ENCODE assay signal across 8 cellular contexts in the genomic region with DNA sequence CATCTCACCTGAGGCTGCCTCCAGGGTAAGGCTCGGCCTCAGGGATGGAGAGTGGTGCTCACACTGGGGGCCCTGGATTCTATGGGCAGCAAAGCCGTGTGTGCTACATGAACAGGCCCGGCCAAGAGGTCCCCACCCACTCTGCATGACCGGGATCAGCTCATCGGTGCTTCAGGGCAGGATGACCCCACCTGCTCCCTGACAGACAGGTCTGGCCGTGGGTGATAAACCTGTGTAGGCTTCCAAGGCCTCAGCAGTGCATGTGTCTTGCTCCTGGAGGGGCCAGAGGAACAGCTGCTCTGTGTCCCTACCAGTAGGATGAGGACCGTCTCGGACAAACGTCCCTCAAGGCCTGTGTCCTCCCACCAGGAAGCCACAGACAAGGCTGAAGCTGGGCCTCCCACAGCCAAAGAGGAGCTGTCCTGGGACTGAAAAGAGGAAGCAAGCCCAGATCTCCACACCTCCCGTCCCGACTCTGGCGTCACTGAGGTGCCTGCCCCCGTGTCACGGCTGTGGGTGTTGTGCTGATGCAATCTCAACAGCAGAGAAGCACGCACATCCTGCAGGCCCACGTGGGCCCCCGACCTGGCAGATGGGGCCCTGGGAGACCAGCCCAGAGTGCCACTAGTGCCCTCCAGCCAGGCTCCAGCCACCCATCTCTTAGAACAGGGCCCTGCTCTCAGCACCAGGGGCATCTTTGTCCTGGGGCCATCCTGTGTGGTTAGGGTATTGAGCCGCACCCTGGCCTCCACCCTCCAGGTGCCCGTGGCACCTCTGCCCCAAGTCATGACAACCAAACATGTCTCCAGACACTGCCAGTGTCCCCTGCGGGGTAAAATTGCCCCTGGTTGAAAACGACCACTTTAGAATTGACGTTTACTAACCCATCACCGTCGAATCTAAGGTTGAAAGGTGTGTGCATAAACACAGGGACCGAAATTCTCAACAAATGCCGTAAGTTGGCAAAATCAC.
A peak's percentile ranks its signal among the peaks of the same experiment; 100 is the strongest.
DNase-seq lines count a peak whose midpoint lies in the region; ATAC-seq and TF ChIP-seq lines count a peak whose summit lies in the region.
"Not testable (repeated sequence)": the region's sequence is repeated elsewhere in the genome, so short reads cannot be mapped to it uniquely, and the experiment has no call there.

No MANE protein-coding gene starts in this region.

- H3K4me3 ChIP-seq in lung = not testable (repeated sequence)

- not testable (repeated sequence) for TF ChIP-seq CTCF in lung (IDR thresholded peaks at IDR 0.05; ENCODE audit: control extremely low read depth, extremely low read depth)

- 55 to 61% methylated on average over 19 to 25 of the region's 26 CpGs for WGBS in lung, 2 donors

- not testable (repeated sequence) for H3K9me3 ChIP-seq in lung (ENCODE audit: control insufficient read depth in 2 of 2, insufficient read depth in 1 of 2, low read length in 1 of 2)

- DNase-seq in Ammon's horn (ENCODE audit: low spot score) (peak; percentile 25), lung (ENCODE audit: low spot score) (peak; percentile 35)
- peak; percentile 20 for DNase-seq in activated CD8-positive, alpha-beta memory T cell treated with anti-CD3 and anti-CD28 coated beads, Interleukin-2, amount 50 U/mL, for 1 hour (ENCODE audit: extremely low read depth)
- peak; percentile 72 for DNase-seq in central memory CD4-positive, alpha-beta T cell
- peak; percentile 46 to 77 for DNase-seq in stimulated activated CD4-positive, alpha-beta T cell treated with anti-CD3 and anti-CD28 coated beads, Interleukin-4, amount 100 ng/mL, for 4 hours

- H3K36me3 ChIP-seq in lung (ENCODE audit: control insufficient read depth in 2 of 2, insufficient read depth in 2 of 2, low read length in 2 of 2) = not testable (repeated sequence)

- ATAC-seq in GM19351 (IDR thresholded peaks at IDR 0.05; ENCODE audit: unreplicated experiment) (peak; percentile 87), HG02884 (IDR thresholded peaks at IDR 0.05; ENCODE audit: unreplicated experiment) (peak; percentile 57), lung (ENCODE audit: insufficient read depth, low FRiP score) (peak; percentile 27)

- not testable (repeated sequence) for H3K27me3 ChIP-seq in lung (ENCODE audit: control insufficient read depth, insufficient read depth)

- peak overlapping the region; percentile 23 to 31 for H3K27ac ChIP-seq in lung (ENCODE audit: low read depth in 1 of 2, low read length in 1 of 2)

- not testable (repeated sequence) for H3K4me1 ChIP-seq in lung (ENCODE audit: control insufficient read depth in 2 of 2, insufficient read depth in 2 of 2, low read length in 2 of 2)

TF ChIP-seq in PFSK-1, 5 proteins besides CTCF, POLR2A, EP300 and RAD21:
- TF ChIP-seq, protein P1, sequence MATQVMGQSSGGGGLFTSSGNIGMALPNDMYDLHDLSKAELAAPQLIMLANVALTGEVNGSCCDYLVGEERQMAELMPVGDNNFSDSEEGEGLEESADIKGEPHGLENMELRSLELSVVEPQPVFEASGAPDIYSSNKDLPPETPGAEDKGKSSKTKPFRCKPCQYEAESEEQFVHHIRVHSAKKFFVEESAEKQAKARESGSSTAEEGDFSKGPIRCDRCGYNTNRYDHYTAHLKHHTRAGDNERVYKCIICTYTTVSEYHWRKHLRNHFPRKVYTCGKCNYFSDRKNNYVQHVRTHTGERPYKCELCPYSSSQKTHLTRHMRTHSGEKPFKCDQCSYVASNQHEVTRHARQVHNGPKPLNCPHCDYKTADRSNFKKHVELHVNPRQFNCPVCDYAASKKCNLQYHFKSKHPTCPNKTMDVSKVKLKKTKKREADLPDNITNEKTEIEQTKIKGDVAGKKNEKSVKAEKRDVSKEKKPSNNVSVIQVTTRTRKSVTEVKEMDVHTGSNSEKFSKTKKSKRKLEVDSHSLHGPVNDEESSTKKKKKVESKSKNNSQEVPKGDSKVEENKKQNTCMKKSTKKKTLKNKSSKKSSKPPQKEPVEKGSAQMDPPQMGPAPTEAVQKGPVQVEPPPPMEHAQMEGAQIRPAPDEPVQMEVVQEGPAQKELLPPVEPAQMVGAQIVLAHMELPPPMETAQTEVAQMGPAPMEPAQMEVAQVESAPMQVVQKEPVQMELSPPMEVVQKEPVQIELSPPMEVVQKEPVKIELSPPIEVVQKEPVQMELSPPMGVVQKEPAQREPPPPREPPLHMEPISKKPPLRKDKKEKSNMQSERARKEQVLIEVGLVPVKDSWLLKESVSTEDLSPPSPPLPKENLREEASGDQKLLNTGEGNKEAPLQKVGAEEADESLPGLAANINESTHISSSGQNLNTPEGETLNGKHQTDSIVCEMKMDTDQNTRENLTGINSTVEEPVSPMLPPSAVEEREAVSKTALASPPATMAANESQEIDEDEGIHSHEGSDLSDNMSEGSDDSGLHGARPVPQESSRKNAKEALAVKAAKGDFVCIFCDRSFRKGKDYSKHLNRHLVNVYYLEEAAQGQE (IDR thresholded peaks at IDR 0.05; ENCODE audit: insufficient read depth in 1 of 2, low read depth in 2 of 2, low read length in 2 of 2) = peak; percentile 59 to 67; a peak in 3 of 4 replicates

Comparison
In these comparisons a context has a peak if more than half of its experiments do, and no peak if none do; other contexts are left out.
1. DNase-seq: peak in every context shown above with its lines; median percentile 72 in central memory CD4-positive, alpha-beta T cell; 62 in stimulated activated CD4-positive, alpha-beta T cell treated with anti-CD3 and anti-CD28 coated beads, Interleukin-4, amount 100 ng/mL, for 4 hours; 35 in lung; 25 in Ammon's horn; 20 in activated CD8-positive, alpha-beta memory T cell treated with anti-CD3 and anti-CD28 coated beads, Interleukin-2, amount 50 U/mL, for 1 hour.
2. ATAC-seq: peak in every context shown above with its lines; median percentile 87 in GM19351; 57 in HG02884; 27 in lung.